11 cellular contexts compared by ENCODE assay signal in genomic region chr1:211812584-211812983, GRCh38. TPM values are rescaled to one million over a fixed set of nuclear protein-coding genes. Genes with fewer than 3 reads are reported as not detected.
DNase-seq lines count a peak whose midpoint lies in the region; ATAC-seq and TF ChIP-seq lines count a peak whose summit lies in the region.
"Had no signal": no experiment of that assay in that cellular context is flagged by ENCODE, and none has a peak within 500 bp of the region (broad histone marks: within the 10 kb centered on the region; RNA-seq: fewer than 3 reads in every experiment).

No MANE protein-coding gene starts in this region.

- no peaks in the 10 kb centered on the region for H3K79me2 ChIP-seq in GM23338 (replicated peaks; ENCODE audit: insufficient read depth)

- no peaks in the 10 kb centered on the region for H3K4me1 ChIP-seq in GM23338 (ENCODE audit: insufficient read depth)
- H3K4me1 ChIP-seq in endodermal cell (ENCODE audit: control insufficient read depth, insufficient read depth, low read length), result no peaks in the 10 kb centered on the region

- intact Hi-C loops in dorsolateral prefrontal cortex (cut with DNase I), result no loop called here

- H3K27ac ChIP-seq in GM23338 (ENCODE audit: low read depth) (no peak overlapping the region), endodermal cell (ENCODE audit: low read depth, low read length) (no peak overlapping the region), dorsolateral prefrontal cortex (peak overlapping the region in 10 of 59 donors; percentile 6 to 87 (median 52))
- H3K27ac ChIP-seq: A549 had no signal

- H3K9me3 ChIP-seq in endodermal cell (ENCODE audit: control insufficient read depth, low read length), result peaks cover 23% of the 10 kb centered on the region
- H3K9me3 ChIP-seq: A549 had no signal

- ATAC-seq in GM23338 (no peak), HG02678 (IDR thresholded peaks at IDR 0.05; ENCODE audit: unreplicated experiment) (no peak)
- no peak for ATAC-seq in stimulated activated naive CD8-positive, alpha-beta T cell treated with anti-CD3 and anti-CD28 coated beads, Interleukin-15, amount 100 ng/mL, for 72 hours
- ATAC-seq: CD8-positive, alpha-beta T cell had no signal

- H3K4me3 ChIP-seq in GM23338 (no peak overlapping the region), endodermal cell (ENCODE audit: low read length) (no peak overlapping the region), dorsolateral prefrontal cortex (no peak overlapping the region)
- H3K4me3 ChIP-seq: A549 had no signal

- H3K27ac Mint-ChIP-seq in GM23338, result no peak overlapping the region
- no peak overlapping the region for H3K27ac Mint-ChIP-seq in endodermal cell
- no peak overlapping the region for H3K27ac Mint-ChIP-seq in stimulated activated naive CD8-positive, alpha-beta T cell treated with anti-CD3 and anti-CD28 coated beads, Interleukin-15, amount 100 ng/mL, for 72 hours
- H3K27ac Mint-ChIP-seq: CD8-positive, alpha-beta T cell had no signal

- H3K27me3 Mint-ChIP-seq in GM23338 (ENCODE audit: insufficient read depth, low read depth, poor library complexity), result no peaks in the 10 kb centered on the region
- H3K27me3 Mint-ChIP-seq in endodermal cell (ENCODE audit: insufficient read depth), result no peaks in the 10 kb centered on the region
- no peaks in the 10 kb centered on the region for H3K27me3 Mint-ChIP-seq in stimulated activated naive CD8-positive, alpha-beta T cell treated with anti-CD3 and anti-CD28 coated beads, Interleukin-15, amount 100 ng/mL, for 72 hours

- DNase-seq in GM23338 (ENCODE audit: low spot score), result peak; percentile 36
- peak; percentile 46 for DNase-seq in RPMI8226
- DNase-seq in endodermal cell, result no peak
- DNase-seq in dorsolateral prefrontal cortex, result no peak
- no peak for DNase-seq in stimulated activated naive CD8-positive, alpha-beta T cell treated with anti-CD3 and anti-CD28 coated beads, Interleukin-15, amount 100 ng/mL, for 72 hours
- DNase-seq: CD8-positive, alpha-beta T cell; COR-L47; DMS53 had no signal

- peaks cover 6% of the 10 kb centered on the region; the same call in 2 of the 3 replicates for H3K36me3 Mint-ChIP-seq in GM23338 (ENCODE audit: low read depth)
- peaks cover 51% of the 10 kb centered on the region for H3K36me3 Mint-ChIP-seq in endodermal cell (ENCODE audit: low read depth)

- H3K36me3 ChIP-seq in GM23338 (ENCODE audit: insufficient read depth) (no peaks in the 10 kb centered on the region), endodermal cell (ENCODE audit: control insufficient read depth, insufficient read depth, low read length) (peaks cover 56% of the 10 kb centered on the region)

- H3K4me3 Mint-ChIP-seq in GM23338, result no peak overlapping the region
- no peak overlapping the region for H3K4me3 Mint-ChIP-seq in endodermal cell
- H3K4me3 Mint-ChIP-seq in stimulated activated naive CD8-positive, alpha-beta T cell treated with anti-CD3 and anti-CD28 coated beads, Interleukin-15, amount 100 ng/mL, for 72 hours, result no peak overlapping the region
- H3K4me3 Mint-ChIP-seq: CD14-positive monocyte; CD8-positive, alpha-beta T cell had no signal

- H2AFZ ChIP-seq in GM23338, result no peak overlapping the region

- no peaks in the 10 kb centered on the region for H3K9me2 ChIP-seq in GM23338 (ENCODE audit: insufficient read depth)

- TF ChIP-seq CTCF in GM23338 (conservative IDR thresholded peaks at IDR 0.05; ENCODE audit: low read depth in 2 of 2) (no peak), endodermal cell (conservative IDR thresholded peaks at IDR 0.05) (peak; percentile 34), dorsolateral prefrontal cortex (IDR thresholded peaks at IDR 0.05 in 54 of 56, conservative IDR thresholded peaks at IDR 0.05 in 2 of 56; ENCODE audit: low read depth in 1 of 56, partially characterized antibody in 56 of 56) (no peak)

- H3K9me3 Mint-ChIP-seq in GM23338 (peaks cover 4% of the 10 kb centered on the region; the same call in 1 of the 3 replicates), endodermal cell (peaks cover 17% of the 10 kb centered on the region)
- peaks cover 0 to 10% of the 10 kb centered on the region in 2 donors for H3K9me3 Mint-ChIP-seq in stimulated activated naive CD8-positive, alpha-beta T cell treated with anti-CD3 and anti-CD28 coated beads, Interleukin-15, amount 100 ng/mL, for 72 hours
- H3K9me3 Mint-ChIP-seq: CD14-positive monocyte; CD8-positive, alpha-beta T cell had no signal

- H3F3A ChIP-seq in GM23338 (replicated peaks; ENCODE audit: low read depth), result no peaks in the 10 kb centered on the region

- H3K27me3 ChIP-seq in GM23338 (ENCODE audit: insufficient read depth) (no peaks in the 10 kb centered on the region), endodermal cell (ENCODE audit: control insufficient read depth, insufficient read depth, low read length, poor library complexity, severe bottlenecking) (no peaks in the 10 kb centered on the region), dorsolateral prefrontal cortex (no peaks in the 10 kb centered on the region)

- WGBS in endodermal cell (ENCODE audit: insufficient coverage in 1 of 2, insufficient read length in 1 of 2), 2 experiments, result 87 to 95% methylated on average over 3 to 4 of the region's 4 CpGs

- no peaks in the 10 kb centered on the region for H4K20me1 ChIP-seq in GM23338 (replicated peaks; ENCODE audit: insufficient read depth)

- H3K4me1 Mint-ChIP-seq in GM23338 (no peaks in the 10 kb centered on the region), endodermal cell (peaks cover 4% of the 10 kb centered on the region)
- H3K4me1 Mint-ChIP-seq in stimulated activated naive CD8-positive, alpha-beta T cell treated with anti-CD3 and anti-CD28 coated beads, Interleukin-15, amount 100 ng/mL, for 72 hours, result no peaks in the 10 kb centered on the region

- no peak overlapping the region for H3K9ac ChIP-seq in endodermal cell (ENCODE audit: extremely low read depth, low read length, poor library complexity, severe bottlenecking)

- H3K4me2 ChIP-seq in GM23338, result no peak overlapping the region
- H3K4me2 ChIP-seq: A549 had no signal

TF ChIP-seq in GM23338, 12 proteins besides CTCF, POLR2A, EP300 and RAD21 (continues in another document):
- TF ChIP-seq EZH2 (IDR thresholded peaks at IDR 0.05; ENCODE audit: low read depth, unreplicated experiment) (no peak), CREB1 (CRISPR knock-in tag; IDR thresholded peaks at IDR 0.05; ENCODE audit: low read depth) (no peak), ETS1 (IDR thresholded peaks at IDR 0.05) (no peak), ZNF114 (CRISPR knock-in tag; IDR thresholded peaks at IDR 0.05) (no peak), EZH2phosphoT487 (IDR thresholded peaks at IDR 0.05; ENCODE audit: unreplicated experiment) (no peak), POLR2AphosphoS5 (IDR thresholded peaks at IDR 0.05; ENCODE audit: low read depth) (no peak)

RNA-seq across cellular contexts. Expression of gene LPGAT1, which starts 18.0 kb away (rescaled TPM):
- total RNA-seq in GM23338 (2014; rRNA removed; shearing (Covaris generic)), result 10.1 and 16.4 TPM in 2 replicates
- polyA plus RNA-seq in GM23338 (2016; fragmentation: Nextera tagmentation; extraction: Ambion mirVana), result 2.2 and 3.3 TPM in 2 replicates
- total RNA-seq in endodermal cell, result 10 to 100 TPM; 57.0 to 66.9 TPM
- 10.2 TPM for polyA plus RNA-seq in endodermal cell (2013, experiment 1 of 2)
- polyA plus RNA-seq in endodermal cell (2013, experiment 2 of 2), result 12.3 TPM
- total RNA-seq in dorsolateral prefrontal cortex, result 100 to 1,000 TPM in 15 of 120 experiments, 10 to 100 TPM in 105; 38.8 to 131 (median 83.4) TPM

Comparison
In these comparisons a context has a peak if more than half of its experiments do, and no peak if none do; other contexts are left out.
1. DNase-seq: peak in GM23338 (single experiment) and RPMI8226 (single experiment); none in endodermal cell (single experiment), dorsolateral prefrontal cortex (0 of 10) and stimulated activated naive CD8-positive, alpha-beta T cell treated with anti-CD3 and anti-CD28 coated beads, Interleukin-15, amount 100 ng/mL, for 72 hours (0 of 2).